ENCODE assay signal across 1 cellular context in genomic region chr17:74245145-74245817, GRCh38.
TF ChIP-seq lines count a peak whose summit lies in the region.

No MANE protein-coding gene starts in this region.

TF ChIP-seq in WTC11, 78 proteins besides CTCF, POLR2A, EP300 and RAD21 (continued from another document):
- no peak for TF ChIP-seq E2F5 (CRISPR knock-in tag; IDR thresholded peaks at IDR 0.05)
- peak; percentile 68; the same call in 1 of the 2 replicates for TF ChIP-seq SP1 (CRISPR knock-in tag; conservative IDR thresholded peaks at IDR 0.05)
- no peak for TF ChIP-seq NR1H2 (CRISPR knock-in tag; IDR thresholded peaks at IDR 0.05)
- 0 out of 2 replicates have a peak, but pooled peaks have one; percentile 12 for TF ChIP-seq ZNF121 (CRISPR knock-in tag; IDR thresholded peaks at IDR 0.05)
- TF ChIP-seq FOXP4 (CRISPR knock-in tag; IDR thresholded peaks at IDR 0.05) = peak; percentile 33; the same call in 1 of the 2 replicates
- TF ChIP-seq EMX1 (CRISPR knock-in tag; IDR thresholded peaks at IDR 0.05) = 0 out of 2 replicates have a peak, but pooled peaks have one; percentile 24
- no peak for TF ChIP-seq ZNF138 (CRISPR knock-in tag; conservative IDR thresholded peaks at IDR 0.05)
- TF ChIP-seq ZBTB21 (CRISPR knock-in tag; IDR thresholded peaks at IDR 0.05; ENCODE audit: borderline replicate concordance) = no peak
- TF ChIP-seq FOXP1 (CRISPR knock-in tag; IDR thresholded peaks at IDR 0.05; ENCODE audit: borderline replicate concordance) = no peak; the same call in 1 of the 2 replicates
- 0 out of 2 replicates have a peak, but pooled peaks have one; percentile 22 for TF ChIP-seq ZNF263 (CRISPR knock-in tag; IDR thresholded peaks at IDR 0.05; ENCODE audit: low read depth)
- TF ChIP-seq SOX15 (CRISPR knock-in tag; IDR thresholded peaks at IDR 0.05) = no peak
- TF ChIP-seq IRF2 (CRISPR knock-in tag; IDR thresholded peaks at IDR 0.05; ENCODE audit: borderline replicate concordance, low read depth) = no peak
- TF ChIP-seq GABPB1 (CRISPR knock-in tag; IDR thresholded peaks at IDR 0.05) = no peak
- no peak for TF ChIP-seq JAZF1 (CRISPR knock-in tag; IDR thresholded peaks at IDR 0.05)
- TF ChIP-seq E2F4 (CRISPR knock-in tag; IDR thresholded peaks at IDR 0.05; ENCODE audit: borderline replicate concordance, low read depth) = no peak
- peak; percentile 100 for TF ChIP-seq ZNF423 (CRISPR knock-in tag; IDR thresholded peaks at IDR 0.05)
- TF ChIP-seq NR3C1 (CRISPR knock-in tag; conservative IDR thresholded peaks at IDR 0.05; ENCODE audit: low read depth) = no peak
- no peak for TF ChIP-seq NFATC4 (CRISPR knock-in tag; IDR thresholded peaks at IDR 0.05)
- TF ChIP-seq JUN (CRISPR knock-in tag; IDR thresholded peaks at IDR 0.05) = no peak
- TF ChIP-seq CREM (CRISPR knock-in tag; IDR thresholded peaks at IDR 0.05) = 0 out of 2 replicates have a peak, but pooled peaks have one; percentile 28
- TF ChIP-seq NR2C2 (CRISPR knock-in tag; IDR thresholded peaks at IDR 0.05) = no peak
- TF ChIP-seq HMGA2 (CRISPR knock-in tag; IDR thresholded peaks at IDR 0.05) = no peak; the same call in 1 of the 2 replicates
